In genomic region chr7:66591801-66592596, GRCh38 we compare ENCODE assay signal across 8 cellular contexts. TPM values are rescaled to one million over a fixed set of nuclear protein-coding genes. Genes with fewer than 3 reads are reported as not detected.
DNase-seq lines count a peak whose midpoint lies in the region; TF ChIP-seq lines count a peak whose summit lies in the region.

No MANE protein-coding gene starts in this region.

- H3K36me3 ChIP-seq in GM06990 (ENCODE audit: control insufficient read depth, insufficient read depth, low read length) (no peaks in the 10 kb centered on the region; the same call in 1 of the 2 replicates), SK-N-SH (replicated peaks in 1 of 2; ENCODE audit: control insufficient read depth in 1 of 2, insufficient read depth in 2 of 2, low read length in 1 of 2) (no peaks in the 10 kb centered on the region), thymus (ENCODE audit: control insufficient read depth, insufficient read depth) (no peaks in the 10 kb centered on the region)

- H3K9me2 ChIP-seq in SK-N-SH: no peaks in the 10 kb centered on the region

- H3K27me3 ChIP-seq in GM06990 (replicated peaks; ENCODE audit: control insufficient read depth, insufficient read depth, low read length): no peaks in the 10 kb centered on the region
- H3K27me3 ChIP-seq in SK-N-SH (ENCODE audit: insufficient read depth): no peaks in the 10 kb centered on the region
- H3K27me3 ChIP-seq in thymus (ENCODE audit: control insufficient read depth, insufficient read depth): no peaks in the 10 kb centered on the region

- no peaks in the 10 kb centered on the region for H3F3A ChIP-seq in SK-N-SH (replicated peaks; ENCODE audit: insufficient read depth)

- POLR2A ChIA-PET in SK-N-SH (lab: Yijun Ruan, JAX): interaction anchor here (0.6 to 1.5 kb wide), 2 partner anchors 62 kb away, joined by 3 read pairs; no protein-coding TSS in a partner anchor

- H3K9me3 Mint-ChIP-seq in HFFc6 (no peaks in the 10 kb centered on the region), osteocyte (ENCODE audit: unreplicated experiment) (no peaks in the 10 kb centered on the region)
- H3K9me3 Mint-ChIP-seq in activated naive CD8-positive, alpha-beta T cell (ENCODE audit: low read depth): no peaks in the 10 kb centered on the region

- H3K79me2 ChIP-seq in SK-N-SH (ENCODE audit: insufficient read depth): peaks cover 61% of the 10 kb centered on the region

- peak in 1 of 2 experiments; percentile 41; a peak in 1 of 4 replicates for TF ChIP-seq EP300 in SK-N-SH (IDR thresholded peaks at IDR 0.05; ENCODE audit: borderline replicate concordance in 1 of 2, low read depth in 1 of 2, low read length in 1 of 2)

- H3K4me3 Mint-ChIP-seq in HFFc6 (peak overlapping the region; percentile 91), osteocyte (ENCODE audit: unreplicated experiment) (peak overlapping the region; percentile 91)
- peak overlapping the region; percentile 96 for H3K4me3 Mint-ChIP-seq in activated naive CD8-positive, alpha-beta T cell

- H3K36me3 Mint-ChIP-seq in HFFc6 (ENCODE audit: low read depth) (peaks cover 8% of the 10 kb centered on the region; the same call in 1 of the 2 replicates), osteocyte (ENCODE audit: unreplicated experiment) (no peaks in the 10 kb centered on the region)
- no peaks in the 10 kb centered on the region for H3K36me3 Mint-ChIP-seq in activated naive CD8-positive, alpha-beta T cell

- H3K4me1 Mint-ChIP-seq in HFFc6 (ENCODE audit: low read depth): peaks cover 44% of the 10 kb centered on the region
- H3K4me1 Mint-ChIP-seq in activated naive CD8-positive, alpha-beta T cell (ENCODE audit: low read depth): peaks cover 50% of the 10 kb centered on the region
- H3K4me1 Mint-ChIP-seq in osteocyte (ENCODE audit: unreplicated experiment): peaks cover 42% of the 10 kb centered on the region

- H3K27ac ChIP-seq in SK-N-SH (ENCODE audit: low read depth in 2 of 2, low read length in 1 of 2): peak overlapping the region; percentile 84 to 95
- H3K27ac ChIP-seq in thymus (ENCODE audit: low read depth): peak overlapping the region; percentile 87

- no peak for TF ChIP-seq RAD21 in SK-N-SH (IDR thresholded peaks at IDR 0.05; ENCODE audit: low read length)

- intact Hi-C loops in head of caudate nucleus (cut with DNase I): loop anchor here (5.0 kb wide), 1 partner anchor 35 kb away; the partner anchor contains the start of gene KCTD7

- H3K9ac ChIP-seq in SK-N-SH: peak overlapping the region; percentile 94

- H3K27me3 Mint-ChIP-seq in HFFc6 (ENCODE audit: insufficient read depth) (no peaks in the 10 kb centered on the region), osteocyte (ENCODE audit: unreplicated experiment) (no peaks in the 10 kb centered on the region)
- H3K27me3 Mint-ChIP-seq in activated naive CD8-positive, alpha-beta T cell: no peaks in the 10 kb centered on the region

- H3K4me1 ChIP-seq in SK-N-SH (ENCODE audit: control insufficient read depth in 1 of 2, insufficient read depth in 2 of 2, low read depth in 1 of 2, low read length in 1 of 2) (peaks cover 12 to 13% of the 10 kb centered on the region in 2 experiments; a peak in 3 of 4 replicates), thymus (ENCODE audit: control insufficient read depth, insufficient read depth, low read length) (peaks cover 5% of the 10 kb centered on the region)

- H3K4me3 ChIP-seq in GM06990 (replicated peaks; ENCODE audit: low read depth, low read length) (peak overlapping the region; percentile 94), SK-N-SH (ENCODE audit: low read depth in 2 of 2, low read length in 1 of 2) (peak overlapping the region; percentile 72 to 98), thymus (ENCODE audit: low read length) (peak overlapping the region; percentile 74)

- peaks cover 47% of the 10 kb centered on the region for H4K20me1 ChIP-seq in SK-N-SH (ENCODE audit: insufficient read depth)

- CTCF ChIA-PET in SK-N-SH (lab: Yijun Ruan, JAX): interaction anchor here (1.0 kb wide), 1 partner anchor 34 kb away, joined by 4 read pairs; no protein-coding TSS in a partner anchor

- H3K9me3 ChIP-seq in SK-N-SH (no peaks in the 10 kb centered on the region), thymus (ENCODE audit: control insufficient read depth) (no peaks in the 10 kb centered on the region)

- peak overlapping the region; percentile 96 for H2AFZ ChIP-seq in SK-N-SH (ENCODE audit: low read depth)

- 2% methylated on average over 41 of the region's 83 CpGs for WGBS in SK-N-SH (ENCODE audit: low lambda C conversion rate)
- WGBS in thymus: under 1% methylated on average over 83 of the region's 83 CpGs

- H3K27ac Mint-ChIP-seq in HFFc6 (peak overlapping the region; percentile 92), osteocyte (ENCODE audit: unreplicated experiment) (peak overlapping the region; percentile 97)
- H3K27ac Mint-ChIP-seq in activated naive CD8-positive, alpha-beta T cell: peak overlapping the region; percentile 96

- DNase-seq in GM06990 (ENCODE audit: extremely low read depth, insufficient read length) (peak; percentile 86), HFFc6 (peak; percentile 76), NAMALWA (ENCODE audit: low spot score) (peak; percentile 97), SK-N-SH (peak; percentile 98), head of caudate nucleus (peak; percentile 90 to 97 (median 95)), osteocyte (ENCODE audit: extremely low spot score, unreplicated experiment) (peak; percentile 94)

- H3K4me2 ChIP-seq in SK-N-SH: peak overlapping the region; percentile 94

- TF ChIP-seq CTCF in GM06990 (IDR thresholded peaks at IDR 0.05; ENCODE audit: insufficient read depth, low read length, poor library complexity, severe bottlenecking): no peak
- no peak for TF ChIP-seq CTCF in HFFc6 (IDR thresholded peaks at IDR 0.05)
- TF ChIP-seq CTCF in SK-N-SH (IDR thresholded peaks at IDR 0.05): no peak
- TF ChIP-seq CTCF in osteocyte (IDR thresholded peaks at IDR 0.05): no peak

TF ChIP-seq in SK-N-SH, 30 proteins besides CTCF, POLR2A, EP300 and RAD21 (continues in another document):
- TF ChIP-seq TAF1 (IDR thresholded peaks at IDR 0.05; ENCODE audit: borderline replicate concordance, low read depth, low read length) (peak; percentile 89), REST (IDR thresholded peaks at IDR 0.05; ENCODE audit: low read depth, low read length) (peak; percentile 11; the same call in 1 of the 2 replicates), CHD2 (IDR thresholded peaks at IDR 0.05; ENCODE audit: low read length, partially characterized antibody) (peak; percentile 86), GATA2 (CRISPR knock-in tag; IDR thresholded peaks at IDR 0.05) (peak; percentile 62), USF2 (IDR thresholded peaks at IDR 0.05; ENCODE audit: borderline replicate concordance, low read depth, low read length) (no peak), NRF1 (IDR thresholded peaks at IDR 0.05; ENCODE audit: low read depth, low read length) (0 out of 2 replicates have a peak, but pooled peaks have one; percentile 14), YY1 (IDR thresholded peaks at IDR 0.05; ENCODE audit: low read depth) (peak; percentile 65), FOSL2 (IDR thresholded peaks at IDR 0.05; ENCODE audit: borderline replicate concordance, low read depth) (no peak), POLR2AphosphoS5 (IDR thresholded peaks at IDR 0.05; ENCODE audit: low read depth, low read length) (peak; percentile 92), FOXM1 (IDR thresholded peaks at IDR 0.05; ENCODE audit: low read depth) (no peak), EZH2phosphoT487 (IDR thresholded peaks at IDR 0.05; ENCODE audit: borderline replicate concordance, low read depth) (no peak), MAX (IDR thresholded peaks at IDR 0.05; ENCODE audit: low read depth) (peak; percentile 98), GABPA (IDR thresholded peaks at IDR 0.05; ENCODE audit: low read depth) (peak; percentile 84), MXI1 (IDR thresholded peaks at IDR 0.05; ENCODE audit: low read depth, low read length) (peak; percentile 97)

RNA-seq across cellular contexts. Expression of gene KCTD7, which starts 36.7 kb away (rescaled TPM):
- 10 to 100 TPM in 3 of 6 experiments, 1 to 10 TPM in 3; 8.2 to 11.8 (median 10.1) TPM for total RNA-seq in HFFc6 (2021; fragmentation: NEBNext Ultra II Directional; extraction: Animal tissue kit (Norgen Biotek cat#: 25700))
- polyA plus RNA-seq in SK-N-SH (2012; rRNA removed) (19.5 and 27.4 TPM in 2 replicates), thymus (7.0 TPM)
- 9.2 and 11.0 TPM in 2 replicates for polyA plus RNA-seq in SK-N-SH (2012; cell fraction: cytosol; rRNA removed)
- 71.9 and 88.4 TPM in 2 replicates for polyA plus RNA-seq in SK-N-SH (2012; cell fraction: nucleus; rRNA removed)
- total RNA-seq in osteocyte: 16.5 and 17.2 TPM in 2 replicates

Comparison
In these comparisons a context has a peak if more than half of its experiments do, and no peak if none do; other contexts are left out.
1. Peak in every context shown above with its lines: DNase-seq, H3K4me3 ChIP-seq and H3K27ac ChIP-seq.